In genomic region chr12:66733839-66734238, GRCh38 we compare ENCODE assay signal across 20 cellular contexts. TPM values are rescaled to one million over a fixed set of nuclear protein-coding genes. Genes with fewer than 3 reads are reported as not detected.
"Had no signal": no experiment of that assay in that cellular context is flagged by ENCODE, and none has a peak within 500 bp of the region (broad histone marks: within the 10 kb centered on the region; RNA-seq: fewer than 3 reads in every experiment).

No MANE protein-coding gene starts in this region.

- H3K36me3 ChIP-seq: cardiac muscle cell, heart right ventricle, lower lobe of right lung, upper lobe of left lung had no signal

- H3K27ac Mint-ChIP-seq: activated CD4-positive, alpha-beta memory T cell treated with anti-CD3 and anti-CD28 coated beads for 36 hours; activated CD4-positive, alpha-beta T cell treated with anti-CD3 and anti-CD28 coated beads for 36 hours; activated naive CD4-positive, alpha-beta T cell treated with anti-CD3 and anti-CD28 coated beads, Interleukin-2, amount 10 ng/mL, durations not matched to agents 7 days and 5 days; naive B cell had no signal

- H3K9me3 ChIP-seq: heart right ventricle, lower lobe of right lung, upper lobe of left lung had no signal

- H3K36me3 Mint-ChIP-seq: activated CD4-positive, alpha-beta memory T cell treated with anti-CD3 and anti-CD28 coated beads for 36 hours; activated naive CD4-positive, alpha-beta T cell treated with anti-CD3 and anti-CD28 coated beads, Interleukin-2, amount 10 ng/mL, durations not matched to agents 7 days and 5 days had no signal

- H3K4me3 Mint-ChIP-seq: activated CD4-positive, alpha-beta memory T cell treated with anti-CD3 and anti-CD28 coated beads for 36 hours; activated CD4-positive, alpha-beta T cell treated with anti-CD3 and anti-CD28 coated beads for 36 hours; activated naive CD4-positive, alpha-beta T cell treated with anti-CD3 and anti-CD28 coated beads, Interleukin-2, amount 10 ng/mL, durations not matched to agents 7 days and 5 days; naive B cell had no signal

- H3K9me3 Mint-ChIP-seq: activated CD4-positive, alpha-beta memory T cell treated with anti-CD3 and anti-CD28 coated beads for 36 hours; activated naive CD4-positive, alpha-beta T cell treated with anti-CD3 and anti-CD28 coated beads, Interleukin-2, amount 10 ng/mL, durations not matched to agents 7 days and 5 days had no signal

- H3K4me1 ChIP-seq: heart right ventricle, lower lobe of right lung, parathyroid adenoma, upper lobe of left lung had no signal

- DNase-seq: activated CD4-positive, alpha-beta memory T cell treated with anti-CD3 and anti-CD28 coated beads for 36 hours; activated CD4-positive, alpha-beta T cell treated with anti-CD3 and anti-CD28 coated beads for 36 hours; activated naive CD4-positive, alpha-beta T cell treated with anti-CD3 and anti-CD28 coated beads, Interleukin-2, amount 10 ng/mL, durations not matched to agents 7 days and 5 days; activated T-cell treated with anti-CD3 and anti-CD28 coated beads, Interleukin-2, amount 50 U/mL, for 48 hours; amygdala; cortex of kidney; heart right ventricle; kidney; lower lobe of right lung; naive B cell; right cardiac atrium; stimulated activated CD4-positive, alpha-beta T cell treated with anti-CD3 and anti-CD28 coated beads, Interleukin-12 subunit alpha, Interleukin-12 subunit beta, amount 100 ng/mL, for 4 hours; stimulated activated CD4-positive, alpha-beta T cell treated with anti-CD3 and anti-CD28 coated beads, Interleukin-4, amount 100 ng/mL, for 4 hours; stimulated activated naive CD8-positive, alpha-beta T cell treated with anti-CD3 and anti-CD28 coated beads, Interleukin-15, Interleukin-2, amounts not matched to agents 100 U/mL and 50 U/mL, for 24 hours; T-helper 9 cell; upper lobe of left lung had no signal

- H2AFZ ChIP-seq: parathyroid adenoma had no signal

- H3K4me1 Mint-ChIP-seq: activated naive CD4-positive, alpha-beta T cell treated with anti-CD3 and anti-CD28 coated beads, Interleukin-2, amount 10 ng/mL, durations not matched to agents 7 days and 5 days; naive B cell had no signal

- H3K27me3 Mint-ChIP-seq: activated CD4-positive, alpha-beta T cell treated with anti-CD3 and anti-CD28 coated beads for 36 hours had no signal

- ATAC-seq: activated CD4-positive, alpha-beta T cell treated with anti-CD3 and anti-CD28 coated beads for 36 hours; heart right ventricle; lower lobe of right lung; right cardiac atrium; stimulated activated naive CD8-positive, alpha-beta T cell treated with anti-CD3 and anti-CD28 coated beads, Interleukin-15, Interleukin-2, amounts not matched to agents 100 U/mL and 50 U/mL, for 24 hours had no signal

- H3K9ac ChIP-seq: parathyroid adenoma had no signal

- H3K27ac ChIP-seq: cardiac muscle cell, heart right ventricle, lower lobe of right lung, parathyroid adenoma, upper lobe of left lung had no signal

- H3K4me3 ChIP-seq: cardiac muscle cell, heart right ventricle, lower lobe of right lung, upper lobe of left lung had no signal

- H3K27me3 ChIP-seq: cardiac muscle cell, heart right ventricle, upper lobe of left lung had no signal

RNA-seq across cellular contexts. Expression of gene GRIP1, which starts 55.0 kb away (rescaled TPM):
- total RNA-seq: pulmonary artery endothelial cell; T-helper 1 cell treated with Interleukin-12 subunit alpha and Interleukin-12 subunit beta and Interleukin-4 antibody, amounts not matched to agents 30 ng/mL and 1 ng/mL, for 36 hours had no signal
